Comparison of ENCODE assay signal across 27 cellular contexts in genomic region chr13:65240773-65241172, GRCh38.
"Had no signal": no experiment of that assay in that cellular context is flagged by ENCODE, and none has a peak within 500 bp of the region (broad histone marks: within the 10 kb centered on the region; RNA-seq: fewer than 3 reads in every experiment).

No MANE protein-coding gene starts in this region.

- H3K27me3 ChIP-seq: neural progenitor cell, right lobe of liver, sigmoid colon, stomach, thyroid gland, tibial nerve, upper lobe of left lung, vagina had no signal

- H3K4me1 Mint-ChIP-seq: neural progenitor cell; stimulated activated effector memory CD8-positive, alpha-beta T cell treated with anti-CD3 and anti-CD28 coated beads, Interleukin-12 subunit alpha, Interleukin-12 subunit beta, amount 100 ng/mL, for 72 hours; stimulated activated naive B cell treated with anti-CD40 and anti-IgM and Interleukin-4, amounts not matched to agents 10 μg/mL and 1 μg/mL and 100 μg/mL, for 72 hours had no signal

- H3K27ac Mint-ChIP-seq: nephron; neural progenitor cell; progenitor cell of endocrine pancreas; stimulated activated effector memory CD8-positive, alpha-beta T cell treated with anti-CD3 and anti-CD28 coated beads, Interleukin-12 subunit alpha, Interleukin-12 subunit beta, amount 100 ng/mL, for 72 hours; stimulated activated naive B cell treated with anti-CD40 and anti-IgM and Interleukin-4, amounts not matched to agents 10 μg/mL and 1 μg/mL and 100 μg/mL, for 72 hours; stimulated activated naive CD8-positive, alpha-beta T cell treated with anti-CD3 and anti-CD28 coated beads, Interleukin-15, Interleukin-2, amounts not matched to agents 100 ng/mL and 50 ng/mL, for 24 hours had no signal

- H3K4me2 ChIP-seq: neural progenitor cell had no signal

- H3K27ac ChIP-seq: neural progenitor cell, ovary, parathyroid adenoma, psoas muscle, right lobe of liver, sigmoid colon, stomach, thoracic aorta, thyroid gland, tibial nerve, upper lobe of left lung, vagina had no signal

- H3K4me3 Mint-ChIP-seq: nephron; neural progenitor cell; stimulated activated effector memory CD8-positive, alpha-beta T cell treated with anti-CD3 and anti-CD28 coated beads, Interleukin-12 subunit alpha, Interleukin-12 subunit beta, amount 100 ng/mL, for 72 hours; stimulated activated naive B cell treated with anti-CD40 and anti-IgM and Interleukin-4, amounts not matched to agents 10 μg/mL and 1 μg/mL and 100 μg/mL, for 72 hours; stimulated activated naive CD8-positive, alpha-beta T cell treated with anti-CD3 and anti-CD28 coated beads, Interleukin-15, Interleukin-2, amounts not matched to agents 100 ng/mL and 50 ng/mL, for 24 hours had no signal

- ATAC-seq: psoas muscle; right cardiac atrium; right lobe of liver; stimulated activated effector memory CD8-positive, alpha-beta T cell treated with anti-CD3 and anti-CD28 coated beads, Interleukin-12 subunit alpha, Interleukin-12 subunit beta, amount 100 ng/mL, for 72 hours; stimulated activated naive B cell treated with anti-CD40 and anti-IgM and Interleukin-4, amounts not matched to agents 10 μg/mL and 1 μg/mL and 100 μg/mL, for 72 hours had no signal

- H3K36me3 ChIP-seq: neural progenitor cell, ovary, right lobe of liver, sigmoid colon, stomach, thoracic aorta, thyroid gland, tibial nerve, upper lobe of left lung, vagina had no signal

- DNase-seq: occipital lobe; ovary; posterior cingulate gyrus; psoas muscle; right cardiac atrium; right lobe of liver; sigmoid colon; small intestine; stimulated activated CD4-positive, alpha-beta T cell treated with anti-CD3 and anti-CD28 coated beads, Interleukin-15, amount 100 ng/mL, for 24 hours; stimulated activated CD4-positive, alpha-beta T cell treated with anti-CD3 and anti-CD28 coated beads, Interleukin-2, amount 100 ng/mL, for 24 hours; stimulated activated CD4-positive, alpha-beta T cell treated with anti-CD3 and anti-CD28 coated beads, Interleukin-2, amount 100 ng/mL, for 48 hours; stimulated activated CD4-positive, alpha-beta T cell treated with anti-CD3 and anti-CD28 coated beads, Interleukin-4, amount 100 ng/mL, for 24 hours; stimulated activated naive B cell treated with anti-CD40 and anti-IgM and Interleukin-4, amounts not matched to agents 10 μg/mL and 1 μg/mL and 100 μg/mL, for 72 hours; stimulated activated naive CD4-positive, alpha-beta T cell treated with Interleukin-2 at 50 U/mL for 16 hours; stomach; thyroid gland; trophoblast cell; upper lobe of left lung had no signal

- H3K9ac ChIP-seq: neural progenitor cell, parathyroid adenoma had no signal

- H3K9me3 ChIP-seq: ovary, psoas muscle, right lobe of liver, thoracic aorta, thyroid gland, upper lobe of left lung, vagina had no signal

- H2AFZ ChIP-seq: neural progenitor cell, parathyroid adenoma had no signal

- H3K79me2 ChIP-seq: parathyroid adenoma had no signal

- H3K36me3 Mint-ChIP-seq: neural progenitor cell; stimulated activated effector memory CD8-positive, alpha-beta T cell treated with anti-CD3 and anti-CD28 coated beads, Interleukin-12 subunit alpha, Interleukin-12 subunit beta, amount 100 ng/mL, for 72 hours; stimulated activated naive B cell treated with anti-CD40 and anti-IgM and Interleukin-4, amounts not matched to agents 10 μg/mL and 1 μg/mL and 100 μg/mL, for 72 hours had no signal

- H3K27me3 Mint-ChIP-seq: progenitor cell of endocrine pancreas; stimulated activated naive B cell treated with anti-CD40 and anti-IgM and Interleukin-4, amounts not matched to agents 10 μg/mL and 1 μg/mL and 100 μg/mL, for 72 hours; stimulated activated naive CD8-positive, alpha-beta T cell treated with anti-CD3 and anti-CD28 coated beads, Interleukin-15, Interleukin-2, amounts not matched to agents 100 ng/mL and 50 ng/mL, for 24 hours had no signal

- H3K4me3 ChIP-seq: neural progenitor cell, ovary, psoas muscle, right lobe of liver, sigmoid colon, stomach, thoracic aorta, thyroid gland, tibial nerve, upper lobe of left lung, vagina had no signal

- H3K4me1 ChIP-seq: neural progenitor cell, parathyroid adenoma, psoas muscle, right lobe of liver, sigmoid colon, stomach, thyroid gland, tibial nerve, upper lobe of left lung, vagina had no signal
